Comparison of ENCODE assay signal across 9 cellular contexts in genomic region chr3:168051579-168052183, GRCh38. TPM values are rescaled to one million over a fixed set of nuclear protein-coding genes. Genes with fewer than 3 reads are reported as not detected.
DNase-seq lines count a peak whose midpoint lies in the region; ATAC-seq and TF ChIP-seq lines count a peak whose summit lies in the region.
"Had no signal": no experiment of that assay in that cellular context is flagged by ENCODE, and none has a peak within 500 bp of the region (broad histone marks: within the 10 kb centered on the region; RNA-seq: fewer than 3 reads in every experiment).

No MANE protein-coding gene starts in this region.

- DNase-seq in AG08396 (ENCODE audit: low spot score): peak; percentile 27
- peak; percentile 29 for DNase-seq in GM20000 (ENCODE audit: low spot score)
- DNase-seq in fibroblast of peridontal ligament (ENCODE audit: extremely low read depth): peak; percentile 77
- DNase-seq in epidermal melanocyte (ENCODE audit: insufficient read length, low spot score): no peak
- DNase-seq in NCI-H187 treated with DMSO at 0.1 percent for 48 hours (lab: John Stamatoyannopoulos, UW): no peak
- no peak for DNase-seq in lower leg skin (ENCODE audit: low spot score in 2 of 2)
- DNase-seq in DMS79 treated with DMSO at 0.1 percent for 48 hours (lab: John Stamatoyannopoulos, UW): no peak
- DNase-seq: activated CD8-positive, alpha-beta T cell treated with anti-CD3 and anti-CD28 coated beads for 36 hours had no signal

- ATAC-seq in HG03439 (IDR thresholded peaks at IDR 0.05; ENCODE audit: unreplicated experiment): peak; percentile 72
- ATAC-seq: activated CD8-positive, alpha-beta T cell treated with anti-CD3 and anti-CD28 coated beads for 36 hours had no signal

- 55 to 60% methylated on average over 8 of the region's 8 CpGs for WGBS in lower leg skin, 2 donors

- no peak overlapping the region for H3K4me3 ChIP-seq in lower leg skin (ENCODE audit: low read depth, poor library complexity, severe bottlenecking)

- no peak for TF ChIP-seq CTCF in GM20000 (IDR thresholded peaks at IDR 0.05; ENCODE audit: extremely low read depth, missing control alignments)
- TF ChIP-seq CTCF in lower leg skin (IDR thresholded peaks at IDR 0.05): no peak

- intact Hi-C loops in lower leg skin (cut with DNase I; ENCODE audit: low total_unique reads): no loop called here

- no peak for TF ChIP-seq POLR2A in lower leg skin (IDR thresholded peaks at IDR 0.05)

RNA-seq across cellular contexts. Expression of gene GOLIM4, which starts 44.0 kb away (rescaled TPM):
- total RNA-seq in lower leg skin: 10 to 100 TPM in 3 of 4 donors, 1 to 10 TPM in 1; 7.6 to 25.5 (median 14.5) TPM

Comparison
In these comparisons a context has a peak if more than half of its experiments do, and no peak if none do; other contexts are left out.
1. DNase-seq: peak in AG08396 (single experiment), GM20000 (single experiment) and fibroblast of peridontal ligament (single experiment); none in epidermal melanocyte (single experiment), NCI-H187 treated with DMSO at 0.1 percent for 48 hours (single experiment), lower leg skin (0 of 2) and DMS79 treated with DMSO at 0.1 percent for 48 hours (single experiment).